Comparison of ENCODE assay signal across 9 cellular contexts in genomic region chr3:46930176-46930944, GRCh38. TPM values are rescaled to one million over a fixed set of nuclear protein-coding genes. Genes with fewer than 3 reads are reported as not detected.
A peak's percentile ranks its signal among the peaks of the same experiment; 100 is the strongest.
DNase-seq lines count a peak whose midpoint lies in the region; ATAC-seq and TF ChIP-seq lines count a peak whose summit lies in the region.
"Had no signal": no experiment of that assay in that cellular context is flagged by ENCODE, and none has a peak within 500 bp of the region (broad histone marks: within the 10 kb centered on the region; RNA-seq: fewer than 3 reads in every experiment).

No MANE protein-coding gene starts in this region.

- no TSS peak for BruUV-seq in Calu3 (replicated peaks; lab: Mats Ljungman, UMichigan)

- H3K36me3 Mint-ChIP-seq in Calu3 (ENCODE audit: insufficient read depth, unreplicated experiment): peaks cover 45% of the 10 kb centered on the region

- H3K27me3 Mint-ChIP-seq in Calu3 (ENCODE audit: unreplicated experiment): no peaks in the 10 kb centered on the region

- TF ChIP-seq CTCF in Calu3 (IDR thresholded peaks at IDR 0.05; ENCODE audit: unreplicated experiment): no peak

- CTCF ChIA-PET in Calu3 (lab: Charles Lee): interaction anchor here (0.7 to 1.8 kb wide), 7 partner anchors 8 to 57 kb away, joined by 3 to 12 read pairs (median 5); partner anchors contain the start of genes CCDC12 and NBEAL2

- no peak for ATAC-seq in HG03460 (IDR thresholded peaks at IDR 0.05; ENCODE audit: unreplicated experiment)
- ATAC-seq in GM18867 (IDR thresholded peaks at IDR 0.05; ENCODE audit: unreplicated experiment): no peak

- H3K9ac ChIP-seq in SK-N-MC (ENCODE audit: insufficient read length): no peak overlapping the region

- no peaks in the 10 kb centered on the region for H3K9me3 ChIP-seq in SK-N-MC (ENCODE audit: low read depth, low read length)
- H3K9me3 ChIP-seq in esophagus (ENCODE audit: control insufficient read depth in 2 of 2, insufficient read depth in 1 of 2, low read depth in 1 of 2, low read length in 1 of 2): no peaks in the 10 kb centered on the region
- H3K9me3 ChIP-seq: ovary had no signal

- no peaks in the 10 kb centered on the region for H3K9me3 Mint-ChIP-seq in Calu3 (ENCODE audit: low read depth, unreplicated experiment)

- H3K27me3 ChIP-seq in esophagus (ENCODE audit: control insufficient read depth in 1 of 2, insufficient read depth in 2 of 2, low read length in 2 of 2): no peaks in the 10 kb centered on the region
- H3K27me3 ChIP-seq: ovary had no signal

- intact Hi-C loops in Calu3 (cut with micrococcal nuclease; ENCODE audit: unreplicated experiment): loop anchor here (2.0 to 5.0 kb wide), 2 partner anchors 14 to 52 kb away; no protein-coding TSS in a partner anchor
- intact Hi-C loops in posterior vena cava (cut with DNase I): no loop called here

- peak overlapping the region; percentile 95 for H3K27ac Mint-ChIP-seq in Calu3 (ENCODE audit: unreplicated experiment)

- H3K27ac ChIP-seq in SK-N-MC (0 out of 2 replicates have a peak overlapping the region, but pooled peaks have one; percentile 13), esophagus (ENCODE audit: low read depth in 2 of 2, low read length in 1 of 2) (peak overlapping the region; percentile 84 to 92)

- H3K4me3 Mint-ChIP-seq in Calu3 (ENCODE audit: low read depth, unreplicated experiment): peak overlapping the region; percentile 54

- peaks cover 40 to 64% of the 10 kb centered on the region in 2 donors for H3K4me1 ChIP-seq in esophagus (ENCODE audit: control insufficient read depth in 2 of 2, insufficient read depth in 2 of 2, low read length in 1 of 2)

- DNase-seq in Calu3 (no peak), SK-N-MC (ENCODE audit: low read depth, low spot score) (no peak), posterior vena cava (ENCODE audit: low spot score) (peak; percentile 84), cerebellar nuclear complex (lab: John Stamatoyannopoulos, UW) (no peak), occipital lobe (lab: John Stamatoyannopoulos, UW) (no peak)

- no peak overlapping the region for H3K4me3 ChIP-seq in SK-N-MC
- H3K4me3 ChIP-seq in esophagus (ENCODE audit: low read depth in 1 of 2, low read length in 2 of 2): no peak overlapping the region
- H3K4me3 ChIP-seq: ovary had no signal

- 65 to 66% methylated on average over 9 of the region's 9 CpGs for WGBS in esophagus, 2 donors

- H3K4me1 Mint-ChIP-seq in Calu3 (ENCODE audit: low read depth, unreplicated experiment): peaks cover 45% of the 10 kb centered on the region

- H3K36me3 ChIP-seq in SK-N-MC (ENCODE audit: insufficient read depth, low read length) (peaks cover 14% of the 10 kb centered on the region), esophagus (ENCODE audit: control insufficient read depth in 2 of 2, insufficient read depth in 2 of 2, low read length in 1 of 2) (peaks cover 0 to 3% of the 10 kb centered on the region in 2 donors)
- H3K36me3 ChIP-seq: ovary had no signal

RNA-seq across cellular contexts. Expression of gene CCDC12, which starts 46.2 kb away (rescaled TPM):
- total RNA-seq in Calu3 (2022) (47.3 and 47.5 TPM in 2 replicates), posterior vena cava (10 to 100 TPM; 21.5 to 26.0 TPM), occipital lobe (17.5 TPM)
- polyA plus RNA-seq in esophagus: 10 to 100 TPM; 82.5 to 90.1 TPM

RNA-seq across cellular contexts. Expression of gene NBEAL2, which starts 49.1 kb away (rescaled TPM):
- total RNA-seq in Calu3 (2022) (115 and 143 TPM in 2 replicates), posterior vena cava (10 to 100 TPM; 26.0 to 33.1 TPM), occipital lobe (3.3 TPM)
- polyA plus RNA-seq in esophagus: 100 to 1,000 TPM; 173 to 211 TPM

RNA-seq across cellular contexts. Expression of gene PTH1R, which starts 52.8 kb away (rescaled TPM):
- not detected in 2 replicates for total RNA-seq in Calu3 (2022)
- 1 to 10 TPM; 2.0 to 3.3 TPM for polyA plus RNA-seq in esophagus
- 10 to 100 TPM in 1 of 2 donors, 1 to 10 TPM in 1; 5.8 to 17.9 TPM for total RNA-seq in posterior vena cava
- 2.3 TPM for total RNA-seq in occipital lobe
